18 cellular contexts compared by ENCODE assay signal in genomic region chr3:46429671-46430070, GRCh38. TPM values are rescaled to one million over a fixed set of nuclear protein-coding genes. Genes with fewer than 3 reads are reported as not detected.
"Had no signal": no experiment of that assay in that cellular context is flagged by ENCODE, and none has a peak within 500 bp of the region (broad histone marks: within the 10 kb centered on the region; RNA-seq: fewer than 3 reads in every experiment).

No MANE protein-coding gene starts in this region.

- ATAC-seq: body of pancreas; left ventricle myocardium superior; right lobe of liver; stimulated activated naive CD8-positive, alpha-beta T cell treated with anti-CD3 and anti-CD28 coated beads, Interleukin-15, amount 100 ng/mL, for 72 hours had no signal

- FAIRE-seq: urothelium cell line had no signal

- H3K4me1 ChIP-seq: body of pancreas, testis had no signal

- DNase-seq: activated CD4-positive, alpha-beta T cell treated with anti-CD3 and anti-CD28 coated beads, Interleukin-2, amount 50 U/mL, for 1 hour; activated CD4-positive, CD25-positive, alpha-beta regulatory T cell; activated CD8-positive, alpha-beta memory T cell treated with anti-CD3 and anti-CD28 coated beads for 24 hours; activated gamma-delta T cell treated with Interleukin-2 at 50 U/mL for 16 hours; amniotic stem cell; body of pancreas; effector memory CD4-positive, alpha-beta T cell; hippocampal formation; left ventricle myocardium superior; mesenchymal stem cell; nephron progenitor cell; right lobe of liver; stimulated activated naive CD8-positive, alpha-beta T cell treated with anti-CD3 and anti-CD28 coated beads, Interleukin-15, amount 100 ng/mL, for 72 hours; testis had no signal

- H3K27me3 ChIP-seq: body of pancreas, right lobe of liver, testis had no signal

- H3K27ac ChIP-seq: body of pancreas, right lobe of liver, testis had no signal

- H3K9me3 ChIP-seq: body of pancreas, right lobe of liver, testis had no signal

- H3K36me3 ChIP-seq: right lobe of liver had no signal

- H3K4me3 ChIP-seq: body of pancreas, right lobe of liver, testis had no signal

RNA-seq across cellular contexts. Expression of gene LTF, which starts 35.0 kb away (rescaled TPM):
- total RNA-seq: kidney epithelial cell, pulmonary artery endothelial cell had no signal

RNA-seq across cellular contexts. Expression of gene CCR5, which starts 58.9 kb away (rescaled TPM):
- total RNA-seq: kidney epithelial cell, osteoblast, pulmonary artery endothelial cell had no signal
